8 cellular contexts compared by ENCODE assay signal in genomic region chr12:6570264-6570887, GRCh38. TPM values are rescaled to one million over a fixed set of nuclear protein-coding genes. Genes with fewer than 3 reads are reported as not detected.
A peak's percentile ranks its signal among the peaks of the same experiment; 100 is the strongest.
DNase-seq lines count a peak whose midpoint lies in the region; ATAC-seq and TF ChIP-seq lines count a peak whose summit lies in the region.

No MANE protein-coding gene starts in this region.

- peak; percentile 69 for TF ChIP-seq CTCF in LNCAP (IDR thresholded peaks at IDR 0.05)
- TF ChIP-seq CTCF in endothelial cell (IDR thresholded peaks at IDR 0.05; ENCODE audit: unreplicated experiment): no peak
- peak; percentile 63 for TF ChIP-seq CTCF in osteocyte (IDR thresholded peaks at IDR 0.05)
- no peak for TF ChIP-seq CTCF in omental fat pad (IDR thresholded peaks at IDR 0.05)

- peak; percentile 23 for DNase-seq in NCI-H1436 (lab: John Stamatoyannopoulos, UW)
- no peak for DNase-seq in NCI-H1436 treated with DMSO at 0.1 percent for 48 hours (lab: John Stamatoyannopoulos, UW)
- DNase-seq in T-helper 2 cell treated with Interferon-gamma antibody and Interleukin-4, amounts not matched to agents 5 μg/mL and 100 μg/mL, for 36 hours (ENCODE audit: low spot score): peak; percentile 35
- peak; percentile 75 for DNase-seq in endothelial cell (ENCODE audit: low spot score)
- no peak for DNase-seq in osteocyte (ENCODE audit: extremely low spot score, unreplicated experiment)
- no peak for DNase-seq in omental fat pad (ENCODE audit: low spot score)

- H3K9me3 Mint-ChIP-seq in T-helper 2 cell treated with Interferon-gamma antibody and Interleukin-4, amounts not matched to agents 5 μg/mL and 100 μg/mL, for 36 hours: no peaks in the 10 kb centered on the region
- H3K9me3 Mint-ChIP-seq in endothelial cell (ENCODE audit: unreplicated experiment): no peaks in the 10 kb centered on the region
- no peaks in the 10 kb centered on the region for H3K9me3 Mint-ChIP-seq in osteocyte (ENCODE audit: unreplicated experiment)

- peak overlapping the region; percentile 64 for H3K4me3 Mint-ChIP-seq in T-helper 2 cell treated with Interferon-gamma antibody and Interleukin-4, amounts not matched to agents 5 μg/mL and 100 μg/mL, for 36 hours
- H3K4me3 Mint-ChIP-seq in endothelial cell (ENCODE audit: unreplicated experiment) (no peak overlapping the region), osteocyte (ENCODE audit: unreplicated experiment) (peak overlapping the region; percentile 35)

- H3K36me3 Mint-ChIP-seq in T-helper 2 cell treated with Interferon-gamma antibody and Interleukin-4, amounts not matched to agents 5 μg/mL and 100 μg/mL, for 36 hours (ENCODE audit: low read depth): peaks cover 67% of the 10 kb centered on the region
- H3K36me3 Mint-ChIP-seq in endothelial cell (ENCODE audit: low read depth, unreplicated experiment) (peaks cover 49% of the 10 kb centered on the region), osteocyte (ENCODE audit: unreplicated experiment) (peaks cover 51% of the 10 kb centered on the region)

- no peaks in the 10 kb centered on the region for H3K27me3 Mint-ChIP-seq in T-helper 2 cell treated with Interferon-gamma antibody and Interleukin-4, amounts not matched to agents 5 μg/mL and 100 μg/mL, for 36 hours (ENCODE audit: low read depth)
- H3K27me3 Mint-ChIP-seq in endothelial cell (ENCODE audit: unreplicated experiment) (peaks cover 11% of the 10 kb centered on the region), osteocyte (ENCODE audit: unreplicated experiment) (no peaks in the 10 kb centered on the region)

- H3K27ac Mint-ChIP-seq in T-helper 2 cell treated with Interferon-gamma antibody and Interleukin-4, amounts not matched to agents 5 μg/mL and 100 μg/mL, for 36 hours: peak overlapping the region; percentile 59
- no peak overlapping the region for H3K27ac Mint-ChIP-seq in endothelial cell (ENCODE audit: unreplicated experiment)
- H3K27ac Mint-ChIP-seq in osteocyte (ENCODE audit: unreplicated experiment): no peak overlapping the region

- peaks cover 23% of the 10 kb centered on the region for H3K4me1 Mint-ChIP-seq in T-helper 2 cell treated with Interferon-gamma antibody and Interleukin-4, amounts not matched to agents 5 μg/mL and 100 μg/mL, for 36 hours (ENCODE audit: low read depth)
- peaks cover 10% of the 10 kb centered on the region for H3K4me1 Mint-ChIP-seq in endothelial cell (ENCODE audit: unreplicated experiment)
- H3K4me1 Mint-ChIP-seq in osteocyte (ENCODE audit: unreplicated experiment): peaks cover 22% of the 10 kb centered on the region

- ATAC-seq in omental fat pad (ENCODE audit: low FRiP score) (no peak), HG03439 (IDR thresholded peaks at IDR 0.05; ENCODE audit: unreplicated experiment) (no peak)

RNA-seq across cellular contexts. Expression of gene NOP2, which starts 2.3 kb away (rescaled TPM):
- total RNA-seq in endothelial cell (ENCODE audit: unreplicated experiment) (37.5 TPM), osteocyte (32.5 and 34.5 TPM in 2 replicates), omental fat pad (100 to 1,000 TPM in 1 of 4 donors, 10 to 100 TPM in 3; 26.2 to 153 (median 45.0) TPM)

RNA-seq across cellular contexts. Expression of gene IFFO1, which starts 14.5 kb away (rescaled TPM):
- total RNA-seq in endothelial cell (ENCODE audit: unreplicated experiment): 82.2 TPM
- total RNA-seq in osteocyte: 35.9 and 40.7 TPM in 2 replicates
- total RNA-seq in omental fat pad: 10 to 100 TPM; 15.5 to 50.0 (median 18.4) TPM

RNA-seq across cellular contexts. Expression of gene GAPDH, which starts 36.1 kb away (rescaled TPM):
- total RNA-seq in endothelial cell (ENCODE audit: unreplicated experiment) (2,393 TPM), osteocyte (1,754 and 1,775 TPM in 2 replicates), omental fat pad (1,000 to 10,000 TPM; 1,060 to 2,185 (median 1,462) TPM)

RNA-seq across cellular contexts. Expression of gene CHD4, which starts 36.8 kb away (rescaled TPM):
- 334 TPM for total RNA-seq in endothelial cell (ENCODE audit: unreplicated experiment)
- total RNA-seq in osteocyte: 348 and 351 TPM in 2 replicates
- 100 to 1,000 TPM; 171 to 213 (median 194) TPM for total RNA-seq in omental fat pad

Comparison
In these comparisons a context has a peak if more than half of its experiments do, and no peak if none do; other contexts are left out.
1. DNase-seq: peak in NCI-H1436 (single experiment), T-helper 2 cell treated with Interferon-gamma antibody and Interleukin-4, amounts not matched to agents 5 μg/mL and 100 μg/mL, for 36 hours (single experiment) and endothelial cell (single experiment); none in NCI-H1436 treated with DMSO at 0.1 percent for 48 hours (single experiment), osteocyte (single experiment) and omental fat pad (single experiment).
2. CTCF ChIP-seq: peak in LNCAP (single experiment) and osteocyte (single experiment); none in endothelial cell (single experiment) and omental fat pad (0 of 3).